Comparison of ENCODE assay signal across 8 cellular contexts in genomic region chr1:182589520-182589919, GRCh38. TPM values are rescaled to one million over a fixed set of nuclear protein-coding genes. Genes with fewer than 3 reads are reported as not detected.
A peak's percentile ranks its signal among the peaks of the same experiment; 100 is the strongest.
DNase-seq lines count a peak whose midpoint lies in the region; ATAC-seq and TF ChIP-seq lines count a peak whose summit lies in the region.

No MANE protein-coding gene starts in this region.

- ATAC-seq in CD8-positive, alpha-beta T cell, result no peak
- no peak for ATAC-seq in GM21381 (IDR thresholded peaks at IDR 0.05; ENCODE audit: unreplicated experiment)
- no peak for ATAC-seq in left colon
- no peak for ATAC-seq in HG03196 (IDR thresholded peaks at IDR 0.05; ENCODE audit: unreplicated experiment)

- peak overlapping the region; percentile 73 for H3K4me2 ChIP-seq in MM.1S (ENCODE audit: low read depth, low read length)
- peak overlapping the region; percentile 61 for H3K4me2 ChIP-seq in parathyroid adenoma (ENCODE audit: low read length)

- peak overlapping the region; percentile 94 for H3K4me3 Mint-ChIP-seq in CD8-positive, alpha-beta T cell

- peaks cover 36% of the 10 kb centered on the region for H3K36me3 Mint-ChIP-seq in CD8-positive, alpha-beta T cell

- peak overlapping the region; percentile 95 for H2AFZ ChIP-seq in MM.1S (ENCODE audit: low read length)
- peak overlapping the region; percentile 84 for H2AFZ ChIP-seq in parathyroid adenoma

- H3K9me2 ChIP-seq in MM.1S (replicated peaks; ENCODE audit: insufficient read depth, low read length), result no peaks in the 10 kb centered on the region

- H3F3A ChIP-seq in MM.1S (ENCODE audit: insufficient read depth, low read length), result no peaks in the 10 kb centered on the region

- no peaks in the 10 kb centered on the region for H3K9me3 ChIP-seq in CD8-positive, alpha-beta T cell (ENCODE audit: low read length)
- H3K9me3 ChIP-seq in MM.1S (replicated peaks; ENCODE audit: insufficient read depth, low read length) (no peaks in the 10 kb centered on the region), duodenal mucosa (ENCODE audit: control insufficient read depth in 1 of 2, low read length in 2 of 2) (no peaks in the 10 kb centered on the region), parathyroid adenoma (ENCODE audit: control insufficient read depth, low read length) (no peaks in the 10 kb centered on the region)

- peaks cover 3% of the 10 kb centered on the region for H3K27me3 Mint-ChIP-seq in CD8-positive, alpha-beta T cell (ENCODE audit: low read depth)

- no peak for DNase-seq in CD8-positive, alpha-beta T cell
- DNase-seq in MM.1S (no peak), left colon (no peak), SK-N-DZ (ENCODE audit: low spot score) (no peak)

- H3K4me1 Mint-ChIP-seq in CD8-positive, alpha-beta T cell (ENCODE audit: low read depth), result peaks cover 45% of the 10 kb centered on the region

- POLR2A ChIA-PET in CD8-positive, alpha-beta T cell (lab: Charles Lee), result interaction anchor here (0.8 to 1.8 kb wide), 4 partner anchors 15 to 200 kb away, joined by 3 to 7 read pairs (median 4); partner anchors contain the start of genes NPL and RGS16

- TF ChIP-seq CTCF in CD8-positive, alpha-beta T cell (IDR thresholded peaks at IDR 0.05), result no peak
- TF ChIP-seq CTCF in MM.1S (IDR thresholded peaks at IDR 0.05; ENCODE audit: low read length) (no peak), parathyroid adenoma (IDR thresholded peaks at IDR 0.05) (no peak)

- H3K9me3 Mint-ChIP-seq in CD8-positive, alpha-beta T cell, result no peaks in the 10 kb centered on the region

- H3K27me3 ChIP-seq in CD8-positive, alpha-beta T cell (ENCODE audit: insufficient read depth, low read length), result no peaks in the 10 kb centered on the region
- no peaks in the 10 kb centered on the region for H3K27me3 ChIP-seq in MM.1S (replicated peaks; ENCODE audit: insufficient read depth, low read length)
- no peaks in the 10 kb centered on the region for H3K27me3 ChIP-seq in duodenal mucosa (ENCODE audit: control insufficient read depth in 1 of 2, insufficient read depth in 2 of 2, low read length in 2 of 2)
- H3K27me3 ChIP-seq in parathyroid adenoma (ENCODE audit: control insufficient read depth, insufficient read depth, low read length), result no peaks in the 10 kb centered on the region

- H3K27ac ChIP-seq in CD8-positive, alpha-beta T cell (ENCODE audit: low read depth, low read length), result peak overlapping the region; percentile 96
- H3K27ac ChIP-seq in MM.1S (ENCODE audit: low read length), result peak overlapping the region; percentile 71; the same call in 1 of the 2 replicates
- H3K27ac ChIP-seq in duodenal mucosa (ENCODE audit: low read depth, low read length), result peak overlapping the region; percentile 89
- peak overlapping the region; percentile 93 for H3K27ac ChIP-seq in parathyroid adenoma

- peak overlapping the region; percentile 78 for H3K4me3 ChIP-seq in CD8-positive, alpha-beta T cell (ENCODE audit: low read depth, low read length)
- H3K4me3 ChIP-seq in MM.1S (ENCODE audit: low read length) (peak overlapping the region; percentile 88; the same call in 1 of the 2 replicates), duodenal mucosa (ENCODE audit: low read depth in 1 of 2, low read length in 2 of 2) (peak overlapping the region; percentile 77 to 89), parathyroid adenoma (ENCODE audit: low read depth, low read length) (peak overlapping the region; percentile 83)

- CTCF ChIA-PET in CD8-positive, alpha-beta T cell (lab: Charles Lee), result interaction anchor here (1.0 to 4.9 kb wide), 4 partner anchors 9 to 197 kb away, joined by 3 to 47 read pairs (median 26); partner anchors contain the start of gene RGS16

- H3K27ac Mint-ChIP-seq in CD8-positive, alpha-beta T cell, result peak overlapping the region; percentile 99

- intact Hi-C loops in CD8-positive, alpha-beta T cell (cut with DNase I, micrococcal nuclease), result loop anchor here (2.0 to 5.0 kb wide), 8 partner anchors 199 to 1957 kb away; partner anchors contain the start of genes DHX9 (in 1 of the 2), GLUL (in 1 of the 2), NPL (in 1 of the 2) and SMG7 (in 1 of the 2)
- intact Hi-C loops in left colon (cut with DNase I, micrococcal nuclease), result no loop called here

- H3K9ac ChIP-seq in MM.1S (ENCODE audit: low read length), result peak overlapping the region; percentile 86; the same call in 1 of the 2 replicates
- H3K9ac ChIP-seq in duodenal mucosa (ENCODE audit: low read depth in 1 of 2, low read length in 2 of 2), result peak overlapping the region in 1 of 2 donors; percentile 86
- H3K9ac ChIP-seq in parathyroid adenoma, result no peak overlapping the region

- H4K20me1 ChIP-seq in MM.1S (ENCODE audit: insufficient read depth, low read length), result no peaks in the 10 kb centered on the region; the same call in 1 of the 2 replicates

- H3K36me3 ChIP-seq in CD8-positive, alpha-beta T cell (ENCODE audit: insufficient read depth, low read length), result peaks cover 2% of the 10 kb centered on the region
- no peaks in the 10 kb centered on the region for H3K36me3 ChIP-seq in MM.1S (replicated peaks; ENCODE audit: insufficient read depth, low read length)
- H3K36me3 ChIP-seq in duodenal mucosa (ENCODE audit: control insufficient read depth in 1 of 2, insufficient read depth in 2 of 2, low read length in 2 of 2), result peaks cover 2 to 10% of the 10 kb centered on the region in 2 donors
- no peaks in the 10 kb centered on the region for H3K36me3 ChIP-seq in parathyroid adenoma (ENCODE audit: control insufficient read depth, insufficient read depth, low read length)

- H3K79me2 ChIP-seq in MM.1S (ENCODE audit: low read length), result no peaks in the 10 kb centered on the region
- no peaks in the 10 kb centered on the region for H3K79me2 ChIP-seq in parathyroid adenoma

- H3K4me1 ChIP-seq in CD8-positive, alpha-beta T cell (ENCODE audit: insufficient read depth, low read length), result peaks cover 37% of the 10 kb centered on the region
- H3K4me1 ChIP-seq in MM.1S (ENCODE audit: low read length) (peaks cover 5% of the 10 kb centered on the region; the same call in 1 of the 2 replicates), duodenal mucosa (ENCODE audit: control insufficient read depth in 1 of 2, insufficient read depth in 2 of 2, low read length in 2 of 2) (peaks cover 15 to 25% of the 10 kb centered on the region in 2 donors), parathyroid adenoma (peaks cover 4% of the 10 kb centered on the region)

RNA-seq across cellular contexts. Expression of gene RNASEL, which starts 0.5 kb away (rescaled TPM):
- total RNA-seq in CD8-positive, alpha-beta T cell, result 1 to 10 TPM; 1.5 to 1.7 TPM
- total RNA-seq in left colon, result 10 to 100 TPM; 13.2 to 22.3 TPM
- polyA plus RNA-seq in SK-N-DZ (2014; cell fraction: cytosol; rRNA removed), result 0.07 and 0.50 TPM in 2 replicates
- polyA plus RNA-seq in SK-N-DZ (2014; cell fraction: nucleus; rRNA removed), result 0.43 TPM in 1 of 2 replicates, not detected in the other

RNA-seq across cellular contexts. Expression of gene RGS16, which starts 14.7 kb away (rescaled TPM):
- 10 to 100 TPM; 11.6 to 12.0 TPM for total RNA-seq in CD8-positive, alpha-beta T cell
- total RNA-seq in left colon, result 1 to 10 TPM in 1 of 2 donors, under 1 TPM in 1; 0.64 to 1.1 TPM
- polyA plus RNA-seq in SK-N-DZ (2014; cell fraction: cytosol; rRNA removed), result 0.94 and 1.0 TPM in 2 replicates
- polyA plus RNA-seq in SK-N-DZ (2014; cell fraction: nucleus; rRNA removed), result 0.24 and 0.40 TPM in 2 replicates

Comparison
In these comparisons a context has a peak if more than half of its experiments do, and no peak if none do; other contexts are left out.
1. RNA of gene RNASEL, which starts 0.5 kb away (total RNA-seq): 13.2 to 22.3 TPM in left colon; 1.5 to 1.7 TPM in CD8-positive, alpha-beta T cell; every median in the first group is over 4 times any median in the second.
2. RNA of gene RGS16, which starts 14.7 kb away (total RNA-seq): 11.6 to 12.0 TPM in CD8-positive, alpha-beta T cell; 0.64 to 1.1 TPM in left colon; every median in the first group is over 4 times any median in the second.
3. intact Hi-C loops: an anchor here in CD8-positive, alpha-beta T cell (2.0 to 5.0 kb wide); none called in left colon.
4. Peak in every context shown above with its lines, with median percentiles within 50 percentile points of each other: H3K27ac ChIP-seq and H3K4me3 ChIP-seq.